ENCODE assay signal across 26 cellular contexts in genomic region chr15:74962671-74963070, GRCh38.
"Had no signal": no experiment of that assay in that cellular context is flagged by ENCODE, and none has a peak within 500 bp of the region (broad histone marks: within the 10 kb centered on the region; RNA-seq: fewer than 3 reads in every experiment).

No MANE protein-coding gene starts in this region.

- H3K27ac Mint-ChIP-seq: immature natural killer cell; nephron; stimulated activated memory B cell treated with anti-CD40 and anti-IgM and Interleukin-4, amounts not matched to agents 10 μg/mL and 1 μg/mL and 100 μg/mL, for 72 hours; stimulated activated naive CD8-positive, alpha-beta T cell treated with anti-CD3 and anti-CD28 coated beads, Interleukin-15, amount 100 ng/mL, for 72 hours; type B pancreatic cell had no signal

- H3K27ac ChIP-seq: left lung, lower lobe of right lung, pancreas, prostate gland, skin epidermis, spleen, tibial nerve, uterus had no signal

- H3K9me3 Mint-ChIP-seq: immature natural killer cell; naive thymus-derived CD8-positive, alpha-beta T cell; nephron; neural crest cell; stimulated activated memory B cell treated with anti-CD40 and anti-IgM and Interleukin-4, amounts not matched to agents 10 μg/mL and 1 μg/mL and 100 μg/mL, for 72 hours; stimulated activated naive CD8-positive, alpha-beta T cell treated with anti-CD3 and anti-CD28 coated beads, Interleukin-15, amount 100 ng/mL, for 72 hours; type B pancreatic cell had no signal

- H3K9me3 ChIP-seq: left lung, lower lobe of right lung, pancreas, prostate gland, spleen, tibial nerve, uterus had no signal

- ATAC-seq: left colon; left lung; lower lobe of right lung; naive thymus-derived CD8-positive, alpha-beta T cell; pancreas; right cardiac atrium; sciatic nerve; stimulated activated memory B cell treated with anti-CD40 and anti-IgM and Interleukin-4, amounts not matched to agents 10 μg/mL and 1 μg/mL and 100 μg/mL, for 72 hours; stimulated activated naive CD8-positive, alpha-beta T cell treated with anti-CD3 and anti-CD28 coated beads, Interleukin-15, amount 100 ng/mL, for 72 hours had no signal

- H3K36me3 Mint-ChIP-seq: immature natural killer cell; stimulated activated memory B cell treated with anti-CD40 and anti-IgM and Interleukin-4, amounts not matched to agents 10 μg/mL and 1 μg/mL and 100 μg/mL, for 72 hours; type B pancreatic cell had no signal

- DNase-seq: hypothalamus; immature natural killer cell; left colon; left lung; lower lobe of right lung; mammary epithelial cell; mesenchymal stem cell; naive thymus-derived CD8-positive, alpha-beta T cell; nucleus accumbens; pancreas; retina; right cardiac atrium; spleen; stimulated activated CD4-positive, alpha-beta T cell treated with anti-CD3 and anti-CD28 coated beads, Interleukin-4, amount 100 ng/mL, for 24 hours; stimulated activated naive CD4-positive, alpha-beta T cell treated with Interleukin-2 at 50 U/mL for 16 hours; stimulated activated naive CD8-positive, alpha-beta T cell treated with anti-CD3 and anti-CD28 coated beads, Interleukin-15, amount 100 ng/mL, for 72 hours; substantia nigra; uterus had no signal

- H3K4me3 ChIP-seq: left lung, lower lobe of right lung, pancreas, prostate gland, skin epidermis, spleen, tibial nerve, uterus had no signal

- H3K36me3 ChIP-seq: left lung, lower lobe of right lung, pancreas, prostate gland, spleen, tibial nerve, uterus had no signal

- H3K4me3 Mint-ChIP-seq: immature natural killer cell; naive thymus-derived CD8-positive, alpha-beta T cell; nephron; neural crest cell; stimulated activated memory B cell treated with anti-CD40 and anti-IgM and Interleukin-4, amounts not matched to agents 10 μg/mL and 1 μg/mL and 100 μg/mL, for 72 hours; stimulated activated naive CD8-positive, alpha-beta T cell treated with anti-CD3 and anti-CD28 coated beads, Interleukin-15, amount 100 ng/mL, for 72 hours; type B pancreatic cell had no signal
